13 cellular contexts compared by ENCODE assay signal in the genomic region with DNA sequence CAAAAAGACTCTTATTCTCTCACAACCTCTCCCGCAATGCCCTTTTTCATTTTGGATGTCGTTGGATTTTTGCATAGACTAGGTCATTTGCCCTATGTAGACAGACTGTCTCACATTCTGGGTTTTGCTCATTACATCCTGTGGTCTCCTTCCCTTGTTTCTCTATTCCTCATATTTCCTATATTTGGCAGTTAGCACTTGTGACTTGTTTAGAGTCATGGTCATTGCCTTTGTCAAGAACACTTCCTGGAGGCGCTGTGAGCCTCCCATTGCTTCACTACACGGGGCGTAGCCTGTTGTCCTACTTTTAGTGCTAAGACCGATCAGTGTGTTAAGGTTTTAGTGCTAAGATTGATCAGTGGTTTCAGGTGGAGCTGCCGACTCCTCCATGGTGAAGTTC. TPM values are rescaled to one million over a fixed set of nuclear protein-coding genes. Genes with fewer than 3 reads are reported as not detected.
DNase-seq lines count a peak whose midpoint lies in the region; ATAC-seq, FAIRE-seq and TF ChIP-seq lines count a peak whose summit lies in the region.
"Had no signal": no experiment of that assay in that cellular context is flagged by ENCODE, and none has a peak within 500 bp of the region (broad histone marks: within the 10 kb centered on the region; RNA-seq: fewer than 3 reads in every experiment).

No MANE protein-coding gene starts in this region.

- peak overlapping the region; percentile 6 for H3K27ac Mint-ChIP-seq in activated CD4-positive, alpha-beta T cell treated with anti-CD3 and anti-CD28 coated beads, Interleukin-2, amount 10 ng/mL, durations not matched to agents 7 days and 5 days
- H3K27ac Mint-ChIP-seq in GM23338 (no peak overlapping the region), Caco-2 (ENCODE audit: unreplicated experiment) (no peak overlapping the region)

- no peak overlapping the region for H3K4me3 Mint-ChIP-seq in activated CD4-positive, alpha-beta T cell treated with anti-CD3 and anti-CD28 coated beads, Interleukin-2, amount 10 ng/mL, durations not matched to agents 7 days and 5 days
- H3K4me3 Mint-ChIP-seq in GM23338 (no peak overlapping the region), Caco-2 (ENCODE audit: unreplicated experiment) (no peak overlapping the region)

- no peaks in the 10 kb centered on the region for H3K27me3 ChIP-seq in GM12878 (replicated peaks in 1 of 2; ENCODE audit: control insufficient read depth in 2 of 2, insufficient read depth in 2 of 2, low read length in 1 of 2)
- H3K27me3 ChIP-seq in GM23338 (ENCODE audit: insufficient read depth) = no peaks in the 10 kb centered on the region
- H3K27me3 ChIP-seq in Caco-2 (replicated peaks; ENCODE audit: control insufficient read depth, insufficient read depth, low read length) = no peaks in the 10 kb centered on the region

- SMC1A ChIA-PET in GM12878 (lab: Charles Lee; ENCODE audit: uncharacterized antibody, unreplicated experiment) = interaction anchor here (0.7 to 1.1 kb wide), 3 partner anchors 16 to 442 kb away, joined by 3 to 4 read pairs (median 3); a partner anchor contains a TSS

- H3K27ac ChIP-seq in GM12878 (ENCODE audit: control insufficient read depth, insufficient read depth) = no peak overlapping the region
- no peak overlapping the region; the same call in 1 of the 2 replicates for H3K27ac ChIP-seq in GM23338 (ENCODE audit: low read depth)
- H3K27ac ChIP-seq: prostate gland had no signal

- TF ChIP-seq RAD21 in GM12878 (IDR thresholded peaks at IDR 0.05; ENCODE audit: insufficient read depth, low read depth, low read length) = peak; percentile 12; the same call in 1 of the 2 replicates

- H3F3A ChIP-seq in GM23338 (replicated peaks; ENCODE audit: low read depth) = no peaks in the 10 kb centered on the region

- in situ Hi-C loops in GM12878 (cut with MboI) = no loop called here

- TF ChIP-seq EP300 in GM12878 (IDR thresholded peaks at IDR 0.05; ENCODE audit: borderline replicate concordance in 1 of 2, control insufficient read depth in 1 of 2, low read depth in 2 of 2, low read length in 2 of 2) = no peak

- H3K79me2 ChIP-seq in GM12878 (ENCODE audit: control insufficient read depth, insufficient read depth, low read length) (no peaks in the 10 kb centered on the region), GM23338 (replicated peaks; ENCODE audit: insufficient read depth) (no peaks in the 10 kb centered on the region)

- no peaks in the 10 kb centered on the region for H4K20me1 ChIP-seq in GM12878 (ENCODE audit: control insufficient read depth, insufficient read depth)
- no peaks in the 10 kb centered on the region for H4K20me1 ChIP-seq in GM23338 (replicated peaks; ENCODE audit: insufficient read depth)

- H3K4me2 ChIP-seq in GM12878 (ENCODE audit: control insufficient read depth, insufficient read depth) (no peak overlapping the region), GM23338 (no peak overlapping the region)

- no peak for DNase-seq in activated CD4-positive, alpha-beta T cell treated with anti-CD3 and anti-CD28 coated beads, Interleukin-2, amount 10 ng/mL, durations not matched to agents 7 days and 5 days
- no peak for DNase-seq in activated CD4-positive, alpha-beta T cell treated with anti-CD3 and anti-CD28 coated beads, Interleukin-2, amount 50 U/mL, for 48 hours
- DNase-seq in GM12878 (ENCODE audit: low read depth, low spot score) (no peak), sciatic nerve (ENCODE audit: low spot score) (no peak), GM23338 (ENCODE audit: low spot score) (no peak), Caco-2 (no peak)
- no peak for DNase-seq in activated T-cell treated with anti-CD3 and anti-CD28 coated beads, Interleukin-2, amount 50 U/mL, for 1 hour
- DNase-seq: ACHN, DMS79 treated with DMSO at 0.1 percent for 48 hours, NCI-H1930, NCI-H82 had no signal

- intact Hi-C loops in GM12878 (cut with micrococcal nuclease; ENCODE audit: unreplicated experiment) = no loop called here
- intact Hi-C loops in sciatic nerve (cut with DNase I) = no loop called here
- intact Hi-C loops in Caco-2 (cut with micrococcal nuclease; ENCODE audit: unreplicated experiment) = no loop called here

- H3K36me3 ChIP-seq in GM12878 (ENCODE audit: control insufficient read depth in 2 of 2, insufficient read depth in 2 of 2, low read length in 1 of 2) (peaks cover 2% of the 10 kb centered on the region in 2 experiments; a peak in 1 of 4 replicates), GM23338 (ENCODE audit: insufficient read depth) (no peaks in the 10 kb centered on the region), Caco-2 (ENCODE audit: control insufficient read depth, insufficient read depth, low read length) (no peaks in the 10 kb centered on the region)
- H3K36me3 ChIP-seq: prostate gland had no signal

- H3K4me1 ChIP-seq in GM12878 (ENCODE audit: control insufficient read depth, insufficient read depth, low read length) = peaks cover 12% of the 10 kb centered on the region
- no peaks in the 10 kb centered on the region; the same call in 1 of the 2 replicates for H3K4me1 ChIP-seq in GM23338 (ENCODE audit: insufficient read depth)
- H3K4me1 ChIP-seq in Caco-2 = no peaks in the 10 kb centered on the region
- H3K4me1 ChIP-seq: prostate gland had no signal

- ATAC-seq in HG02870 (IDR thresholded peaks at IDR 0.05; ENCODE audit: unreplicated experiment) = peak; percentile 47
- peak; percentile 31; the same call in 1 of the 3 replicates for ATAC-seq in GM12878
- ATAC-seq in sciatic nerve = peak; percentile 71
- ATAC-seq in GM23338 = no peak

- POLR2A ChIA-PET in activated CD4-positive, alpha-beta T cell treated with anti-CD3 and anti-CD28 coated beads, Interleukin-2, amount 10 ng/mL, durations not matched to agents 7 days and 5 days (lab: Charles Lee) = no interaction called here
- POLR2A ChIA-PET in GM12878 (lab: Charles Lee) (no interaction called here), Caco-2 (lab: Charles Lee) (no interaction called here)

- H3K4me1 Mint-ChIP-seq in activated CD4-positive, alpha-beta T cell treated with anti-CD3 and anti-CD28 coated beads, Interleukin-2, amount 10 ng/mL, durations not matched to agents 7 days and 5 days = peaks cover 32% of the 10 kb centered on the region
- H3K4me1 Mint-ChIP-seq in GM23338 (0 out of 3 replicates have a peak, but pooled peaks cover 2% of the 10 kb centered on the region), Caco-2 (ENCODE audit: low read depth, unreplicated experiment) (no peaks in the 10 kb centered on the region)

- H3K27me3 Mint-ChIP-seq in activated CD4-positive, alpha-beta T cell treated with anti-CD3 and anti-CD28 coated beads, Interleukin-2, amount 10 ng/mL, durations not matched to agents 7 days and 5 days = no peaks in the 10 kb centered on the region
- H3K27me3 Mint-ChIP-seq in GM23338 (ENCODE audit: insufficient read depth, low read depth, poor library complexity) = peaks cover 2% of the 10 kb centered on the region
- H3K27me3 Mint-ChIP-seq in Caco-2 (ENCODE audit: insufficient read depth, unreplicated experiment) = no peaks in the 10 kb centered on the region

- BruUV-seq in GM12878 (replicated peaks; lab: Mats Ljungman, UMichigan) = no TSS peak
- BruUV-seq in Caco-2 (replicated peaks; lab: Mats Ljungman, UMichigan) = no TSS peak

- peak overlapping the region; percentile 3 for H2AFZ ChIP-seq in GM12878 (ENCODE audit: control insufficient read depth, low read depth, low read length)
- no peak overlapping the region for H2AFZ ChIP-seq in GM23338

- FAIRE-seq in GM12878 (lab: Jason Lieb, UNC) = no peak

- CTCF ChIA-PET in activated CD4-positive, alpha-beta T cell treated with anti-CD3 and anti-CD28 coated beads, Interleukin-2, amount 10 ng/mL, durations not matched to agents 7 days and 5 days (lab: Charles Lee) = no interaction called here
- CTCF ChIA-PET in GM12878 (lab: Yijun Ruan, JAX) (interaction anchor here (0.6 to 1.5 kb wide), 2 partner anchors 16 to 155 kb away, joined by 3 to 4 read pairs; no protein-coding TSS in a partner anchor), Caco-2 (lab: Charles Lee) (no interaction called here)

- H3K9ac ChIP-seq in GM12878 (ENCODE audit: control insufficient read depth, insufficient read depth, low read length) = no peak overlapping the region

- 6% methylated on average over 7 of the region's 7 CpGs for WGBS in GM12878 (ENCODE audit: insufficient coverage, insufficient replicate concordance, low lambda C conversion rate, missing lambda C conversion rate)

- peaks cover 6% of the 10 kb centered on the region for H3K9me3 Mint-ChIP-seq in activated CD4-positive, alpha-beta T cell treated with anti-CD3 and anti-CD28 coated beads, Interleukin-2, amount 10 ng/mL, durations not matched to agents 7 days and 5 days
- H3K9me3 Mint-ChIP-seq in GM23338 = no peaks in the 10 kb centered on the region
- no peaks in the 10 kb centered on the region for H3K9me3 Mint-ChIP-seq in Caco-2 (ENCODE audit: unreplicated experiment)

- TF ChIP-seq POLR2A in GM12878 (IDR thresholded peaks at IDR 0.05; ENCODE audit: low read depth, low read length) = no peak

- H3K9me3 ChIP-seq in GM12878 (replicated peaks; ENCODE audit: control insufficient read depth, insufficient read depth, low read length) (no peaks in the 10 kb centered on the region), Caco-2 (no peaks in the 10 kb centered on the region)
- H3K9me3 ChIP-seq: prostate gland had no signal

- RAD21 ChIA-PET in GM12878 (lab: Charles Lee; ENCODE audit: unreplicated experiment) = no interaction called here

- H3K4me3 ChIP-seq in GM12878 (no peak overlapping the region), GM23338 (no peak overlapping the region), Caco-2 (ENCODE audit: low read depth, low read length) (no peak overlapping the region)
- H3K4me3 ChIP-seq: prostate gland had no signal

- peaks cover 11% of the 10 kb centered on the region for H3K36me3 Mint-ChIP-seq in activated CD4-positive, alpha-beta T cell treated with anti-CD3 and anti-CD28 coated beads, Interleukin-2, amount 10 ng/mL, durations not matched to agents 7 days and 5 days (ENCODE audit: low read depth)
- H3K36me3 Mint-ChIP-seq in GM23338 (ENCODE audit: low read depth) (no peaks in the 10 kb centered on the region; the same call in 2 of the 3 replicates), Caco-2 (ENCODE audit: insufficient read depth, unreplicated experiment) (peaks cover 15% of the 10 kb centered on the region)

- H3K9me2 ChIP-seq in GM23338 (ENCODE audit: insufficient read depth) = no peaks in the 10 kb centered on the region

- TF ChIP-seq CTCF in GM12878 (IDR thresholded peaks at IDR 0.05 in 2 of 3, conservative IDR thresholded peaks at IDR 0.05 in 1 of 3; ENCODE audit: control insufficient read depth in 2 of 3, extremely low read depth in 1 of 3, insufficient read depth in 1 of 3, low read depth in 3 of 3, low read length in 3 of 3) (no peak), GM23338 (conservative IDR thresholded peaks at IDR 0.05; ENCODE audit: low read depth in 2 of 2) (no peak), Caco-2 (IDR thresholded peaks at IDR 0.05; ENCODE audit: insufficient read depth in 1 of 2, low read depth in 1 of 2, low read length in 1 of 2, severe bottlenecking in 1 of 2, unreplicated experiment in 1 of 2) (no peak)

RNA-seq across cellular contexts. Expression of a gene that starts 16.1 kb away (rescaled TPM):
- 10 to 100 TPM; 72.3 to 78.4 TPM for total RNA-seq in activated CD4-positive, alpha-beta T cell treated with anti-CD3 and anti-CD28 coated beads, Interleukin-2, amount 10 ng/mL, durations not matched to agents 7 days and 5 days
- total RNA-seq in GM12878 (2013; cell fraction: nucleolus; rRNA removed) = 43.3 and 48.1 TPM in 2 replicates
- total RNA-seq in GM12878 (2014; rRNA removed) (7.7 and 10.0 TPM in 2 replicates), GM12878 (2014; rRNA removed; fragmentation: Illumina TruSeq; extraction: Trizol) (22.0 and 23.9 TPM in 2 replicates), GM12878 (2021) (31.8 and 36.5 TPM in 2 replicates), sciatic nerve (31.7 TPM), Caco-2 (2022) (29.3 and 32.1 TPM in 2 replicates)
- 18.4 TPM for polyA plus RNA-seq in GM12878 (2011; ENCODE audit: low read depth)
- polyA plus RNA-seq in GM12878 (2011; rRNA removed) (21.6 and 22.1 TPM in 2 replicates), GM12878 (2014; fragmentation: Illumina TruSeq; extraction: Trizol) (27.3 and 28.1 TPM in 2 replicates), GM12878 (2014; fragmentation: Nextera tagmentation; extraction: Ambion mirVana) (1 to 10 TPM; 5.7 to 9.1 TPM), GM12878 (2014; rRNA removed) (25.7 and 25.8 TPM in 2 replicates), GM12878 (2016; fragmentation: Nextera tagmentation; extraction: Ambion mirVana) (1 to 10 TPM; 4.2 to 5.6 TPM), GM23338 (2016; fragmentation: Nextera tagmentation; extraction: Ambion mirVana) (4.8 and 6.1 TPM in 2 replicates)
- 20.8 and 21.3 TPM in 2 replicates for polyA plus RNA-seq in GM12878 (2011; cell fraction: cytosol; rRNA removed)
- polyA plus RNA-seq in GM12878 (2011; cell fraction: nucleus; rRNA removed) = 25.2 and 26.0 TPM in 2 replicates
- polyA plus RNA-seq in GM12878 (2012) = 19.7 and 24.1 TPM in 2 replicates
- polyA minus RNA-seq in GM12878 (2011; rRNA and poly(A)+ RNA removed) = 29.6 and 51.2 TPM in 2 replicates
- 9.1 and 14.0 TPM in 2 replicates for polyA minus RNA-seq in GM12878 (2011; cell fraction: cytosol; rRNA and poly(A)+ RNA removed)
- polyA minus RNA-seq in GM12878 (2011; cell fraction: nucleus; rRNA and poly(A)+ RNA removed) = 30.2 and 59.0 TPM in 2 replicates
- total RNA-seq in GM23338 (2014; rRNA removed; shearing (Covaris generic)) = 19.1 and 21.8 TPM in 2 replicates
